Comparison of ENCODE assay signal across 15 cellular contexts in the genomic region with DNA sequence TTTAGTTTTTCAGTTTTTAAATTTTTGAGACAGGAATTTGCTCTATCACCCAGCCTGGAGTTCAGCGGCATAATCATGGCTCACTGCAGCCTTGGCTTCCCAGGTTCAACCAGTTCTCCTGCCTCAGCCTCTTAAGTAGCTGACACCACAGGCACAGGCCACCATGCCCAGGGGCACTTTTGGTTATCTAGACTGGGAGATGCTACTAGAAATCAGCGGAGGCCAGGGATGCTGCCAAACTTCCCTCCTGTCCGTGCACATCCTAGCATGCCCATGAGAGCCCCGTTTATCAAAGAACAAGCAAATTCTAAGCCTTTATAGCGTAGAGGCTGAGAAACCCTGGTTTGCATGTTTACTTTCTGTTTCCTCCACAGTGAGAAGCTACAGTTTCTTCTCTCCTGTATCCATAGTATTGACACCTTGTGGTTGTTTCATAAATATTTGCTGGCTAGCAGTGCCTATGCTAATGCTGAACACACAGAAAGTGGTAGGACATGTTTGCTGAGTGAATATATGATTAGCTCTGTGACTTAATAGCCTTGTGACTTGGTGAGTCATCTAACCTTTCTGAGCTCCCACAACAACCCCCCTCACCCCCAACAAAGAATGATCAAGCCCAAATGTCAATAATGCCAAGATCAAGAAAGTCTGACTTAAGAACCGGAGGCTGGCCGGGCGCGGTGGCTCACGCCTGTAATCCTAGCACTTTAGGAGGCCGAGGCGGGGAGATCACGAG. TPM values are rescaled to one million over a fixed set of nuclear protein-coding genes. Genes with fewer than 3 reads are reported as not detected.
A peak's percentile ranks its signal among the peaks of the same experiment; 100 is the strongest.
DNase-seq lines count a peak whose midpoint lies in the region; ATAC-seq and TF ChIP-seq lines count a peak whose summit lies in the region.
"Had no signal": no experiment of that assay in that cellular context is flagged by ENCODE, and none has a peak within 500 bp of the region (broad histone marks: within the 10 kb centered on the region; RNA-seq: fewer than 3 reads in every experiment).

No MANE protein-coding gene starts in this region.

- H3K4me3 ChIP-seq in breast epithelium (no peak overlapping the region), thymus (ENCODE audit: low read length) (no peak overlapping the region)
- H3K4me3 ChIP-seq: BLaER1, gastrocnemius medialis, PC-9 had no signal

- CTCF ChIA-PET in MCF 10A (lab: Yijun Ruan, JAX), result no interaction called here
- CTCF ChIA-PET in RWPE1 (lab: Yijun Ruan, JAX), result interaction anchor here (0.6 kb wide), 1 partner anchor 42 kb away, joined by 4 read pairs; no protein-coding TSS in a partner anchor

- H3K27me3 Mint-ChIP-seq in MCF 10A (ENCODE audit: insufficient read depth, unreplicated experiment), result no peaks in the 10 kb centered on the region

- H3K9me3 ChIP-seq in breast epithelium (no peaks in the 10 kb centered on the region), thymus (ENCODE audit: control insufficient read depth) (no peaks in the 10 kb centered on the region)
- H3K9me3 ChIP-seq: BLaER1, gastrocnemius medialis had no signal

- peaks cover 20% of the 10 kb centered on the region for H3K4me1 Mint-ChIP-seq in MCF 10A (ENCODE audit: insufficient read depth, unreplicated experiment)
- H3K4me1 Mint-ChIP-seq: H9 had no signal

- no peaks in the 10 kb centered on the region for H3K36me3 Mint-ChIP-seq in MCF 10A (ENCODE audit: insufficient read depth, unreplicated experiment)

- DNase-seq in MCF 10A (ENCODE audit: unreplicated experiment) (no peak), breast epithelium (ENCODE audit: low spot score in 2 of 2) (no peak), RWPE1 (ENCODE audit: low spot score) (peak; percentile 31), Ammon's horn (ENCODE audit: low spot score) (no peak), GM13977 (ENCODE audit: low spot score) (no peak)
- DNase-seq: gastrocnemius medialis; H9; left colon; NCI-H2081 treated with DMSO at 0.1 percent for 48 hours; stimulated activated CD4-positive, alpha-beta T cell treated with anti-CD3 and anti-CD28 coated beads, Interleukin-15, amount 100 ng/mL, for 24 hours had no signal

- intact Hi-C loops in MCF 10A (cut with micrococcal nuclease) (no loop called here), breast epithelium (cut with DNase I; ENCODE audit: low total_unique reads) (no loop called here)

- in situ Hi-C loops in GM13977 (cut with MboI; ENCODE audit: low pct_unique_long_range_greater_than_20kb, low sequenced_read_pairs, unreplicated experiment), result no loop called here

- no peaks in the 10 kb centered on the region for H3K9me3 Mint-ChIP-seq in MCF 10A (ENCODE audit: unreplicated experiment)
- H3K9me3 Mint-ChIP-seq: H9 had no signal

- H3K4me3 Mint-ChIP-seq in MCF 10A (ENCODE audit: unreplicated experiment), result no peak overlapping the region
- H3K4me3 Mint-ChIP-seq: H9 had no signal

- whole genome bisulfite sequencing in thymus, result 93% methylated on average over 13 of the region's 13 CpGs

- no peaks in the 10 kb centered on the region for H3K36me3 ChIP-seq in breast epithelium
- H3K36me3 ChIP-seq in thymus (ENCODE audit: control insufficient read depth, insufficient read depth), result no peaks in the 10 kb centered on the region
- H3K36me3 ChIP-seq: BLaER1, gastrocnemius medialis had no signal

- H3K27ac Mint-ChIP-seq in MCF 10A (ENCODE audit: low read depth, unreplicated experiment), result peak overlapping the region; percentile 25
- H3K27ac Mint-ChIP-seq: H9 had no signal

- POLR2A ChIA-PET in MCF 10A (lab: Yijun Ruan, JAX) (interaction anchor here (1.3 kb wide), 1 partner anchor 11 kb away, joined by 3 read pairs; no protein-coding TSS in a partner anchor), RWPE1 (lab: Yijun Ruan, JAX; ENCODE audit: low non-redundant PET) (no interaction called here)

- ATAC-seq in esophagus mucosa (peak; percentile 89), HG03175 (IDR thresholded peaks at IDR 0.05; ENCODE audit: unreplicated experiment) (no peak)
- ATAC-seq: gastrocnemius medialis, left colon had no signal

- no TSS peak for BruUV-seq in MCF 10A (replicated peaks; lab: Mats Ljungman, UMichigan)

- TF ChIP-seq CTCF in MCF 10A (IDR thresholded peaks at IDR 0.05; ENCODE audit: unreplicated experiment) (no peak), breast epithelium (IDR thresholded peaks at IDR 0.05) (no peak), RWPE1 (conservative IDR thresholded peaks at IDR 0.05; ENCODE audit: low read depth) (no peak), GM13977 (IDR thresholded peaks at IDR 0.05; ENCODE audit: extremely low read depth, insufficient read depth, missing control alignments) (no peak)

- no peak overlapping the region for H3K27ac ChIP-seq in breast epithelium
- peak overlapping the region; percentile 25 for H3K27ac ChIP-seq in RWPE1
- peak overlapping the region; percentile 36 for H3K27ac ChIP-seq in thymus (ENCODE audit: low read depth)
- H3K27ac ChIP-seq: BLaER1, gastrocnemius medialis, PC-9 had no signal

- H3K4me1 ChIP-seq in breast epithelium, result no peaks in the 10 kb centered on the region
- H3K4me1 ChIP-seq in thymus (ENCODE audit: control insufficient read depth, insufficient read depth, low read length), result no peaks in the 10 kb centered on the region

- TF ChIP-seq POLR2A in breast epithelium (IDR thresholded peaks at IDR 0.05), result no peak

- no peaks in the 10 kb centered on the region for H3K27me3 ChIP-seq in breast epithelium
- no peaks in the 10 kb centered on the region for H3K27me3 ChIP-seq in thymus (ENCODE audit: control insufficient read depth, insufficient read depth)
- H3K27me3 ChIP-seq: BLaER1 had no signal

RNA-seq across cellular contexts. Expression of a gene that starts 39.2 kb away (rescaled TPM):
- total RNA-seq in MCF 10A (2022) (0.47 and 0.96 TPM in 2 replicates), breast epithelium (10 to 100 TPM; 21.8 to 66.6 (median 37.0) TPM), esophagus mucosa (27.2 TPM)
- 42.2 TPM for polyA plus RNA-seq in thymus
- total RNA-seq: PC-9 had no signal

Comparison
In these comparisons a context has a peak if more than half of its experiments do, and no peak if none do; other contexts are left out.
1. RNA of a gene that starts 39.2 kb away (total RNA-seq): 21.8 to 66.6 TPM in breast epithelium and 27.2 TPM in esophagus mucosa (single experiment); 0.47 to 0.96 TPM in MCF 10A; every median in the first group is over 10 times any median in the second.
2. H3K27ac ChIP-seq: peak in RWPE1 (single experiment) and thymus (single experiment); none in breast epithelium (0 of 2).